ENCODE assay signal across 8 cellular contexts in the genomic region with DNA sequence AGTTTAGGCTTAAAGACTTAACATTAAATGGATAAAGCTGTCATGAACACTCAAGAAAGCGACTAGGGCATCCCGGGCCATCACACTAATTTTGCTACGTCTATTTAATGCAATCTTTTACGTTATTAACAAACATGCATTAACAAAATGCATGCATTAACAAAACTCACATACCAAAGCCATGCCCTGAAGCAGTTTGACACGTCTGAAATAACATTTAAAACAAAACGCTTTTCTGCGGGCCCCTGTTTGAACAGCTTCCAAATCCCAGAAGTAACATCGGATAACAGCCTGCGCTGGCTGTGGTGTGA. TPM values are rescaled to one million over a fixed set of nuclear protein-coding genes. Genes with fewer than 3 reads are reported as not detected.
DNase-seq lines count a peak whose midpoint lies in the region; ATAC-seq and TF ChIP-seq lines count a peak whose summit lies in the region.

No MANE protein-coding gene starts in this region.

- H3K27ac ChIP-seq in heart right ventricle (peak overlapping the region in 5 of 10 donors; percentile 8 to 83 (median 29)), mesenchymal stem cell (ENCODE audit: low read length, poor library complexity, severe bottlenecking) (no peak overlapping the region), upper lobe of right lung (no peak overlapping the region)

- no peak overlapping the region for H2AK5ac ChIP-seq in mesenchymal stem cell (ENCODE audit: low read length, severe bottlenecking)

- no peak overlapping the region for H3K4ac ChIP-seq in mesenchymal stem cell (ENCODE audit: low read depth in 1 of 2, low read length in 2 of 2)

- H3K36me3 Mint-ChIP-seq in brain: no peaks in the 10 kb centered on the region

- ATAC-seq in heart right ventricle (no peak), left cardiac atrium (no peak), upper lobe of right lung (no peak), HG03139 (IDR thresholded peaks at IDR 0.05; ENCODE audit: unreplicated experiment) (no peak)

- H2BK12ac ChIP-seq in mesenchymal stem cell (ENCODE audit: low read length in 2 of 2): no peak overlapping the region

- H3K36me3 ChIP-seq in heart right ventricle (no peaks in the 10 kb centered on the region), mesenchymal stem cell (ENCODE audit: control insufficient read depth in 1 of 2, insufficient read depth in 2 of 2, low read depth in 1 of 2, low read length in 2 of 2) (no peaks in the 10 kb centered on the region), upper lobe of right lung (no peaks in the 10 kb centered on the region)

- peak overlapping the region in 1 of 2 experiments; percentile 96 for H3K18ac ChIP-seq in mesenchymal stem cell (ENCODE audit: low read depth in 1 of 2, low read length in 2 of 2)

- H3K27me3 Mint-ChIP-seq in brain: peaks cover 11% of the 10 kb centered on the region

- no peak overlapping the region for H2BK5ac ChIP-seq in mesenchymal stem cell (ENCODE audit: low read depth, low read length, poor library complexity, severe bottlenecking)

- peak overlapping the region; percentile 99 for H3K4me2 ChIP-seq in mesenchymal stem cell (ENCODE audit: low read length, poor library complexity, severe bottlenecking)

- H3K4me1 ChIP-seq in heart right ventricle: peaks cover 0 to 32% (median 14%) of the 10 kb centered on the region in 9 donors
- H3K4me1 ChIP-seq in mesenchymal stem cell (ENCODE audit: control insufficient read depth, insufficient read depth, low read depth, low read length): peaks cover 3% of the 10 kb centered on the region
- no peaks in the 10 kb centered on the region for H3K4me1 ChIP-seq in upper lobe of right lung

- H3K4me3 ChIP-seq in heart right ventricle (peak overlapping the region in 9 of 10 donors; percentile 61 to 73 (median 65)), mesenchymal stem cell (ENCODE audit: insufficient read depth in 1 of 2, low read depth in 1 of 2, low read length in 2 of 2) (peak overlapping the region; percentile 77 to 84), upper lobe of right lung (peak overlapping the region; percentile 59)

- no peak overlapping the region for H3K14ac ChIP-seq in mesenchymal stem cell (ENCODE audit: low read length in 2 of 2)

- peak overlapping the region; percentile 87 to 97 (median 96) for H3K27ac Mint-ChIP-seq in brain

- H2AFZ ChIP-seq in mesenchymal stem cell (ENCODE audit: low read depth, low read length): no peak overlapping the region

- no peak overlapping the region for H2BK15ac ChIP-seq in mesenchymal stem cell (ENCODE audit: low read depth, poor library complexity, severe bottlenecking)

- TF ChIP-seq CTCF in heart right ventricle (IDR thresholded peaks at IDR 0.05) (no peak), brain (conservative IDR thresholded peaks at IDR 0.05) (no peak), upper lobe of right lung (IDR thresholded peaks at IDR 0.05) (no peak)

- H3K9ac ChIP-seq in mesenchymal stem cell (ENCODE audit: low read length): peak overlapping the region; percentile 89

- no peaks in the 10 kb centered on the region for H3K9me3 ChIP-seq in heart right ventricle
- no peaks in the 10 kb centered on the region for H3K9me3 ChIP-seq in mesenchymal stem cell (ENCODE audit: control insufficient read depth, low read length)
- H3K9me3 ChIP-seq in upper lobe of right lung: no peaks in the 10 kb centered on the region

- H2BK120ac ChIP-seq in mesenchymal stem cell (ENCODE audit: low read depth, low read length): no peak overlapping the region

- no peak overlapping the region for H4K8ac ChIP-seq in mesenchymal stem cell (ENCODE audit: low read length)

- peaks cover 17% of the 10 kb centered on the region for H3K79me1 ChIP-seq in mesenchymal stem cell (replicated peaks; ENCODE audit: low read length, poor library complexity, severe bottlenecking)

- peak overlapping the region; percentile 93 to 98 (median 96) for H3K4me3 Mint-ChIP-seq in brain

- intact Hi-C loops in heart right ventricle (cut with DNase I) (loop anchor here in 1 of 10 donors (10.0 kb wide), 1 partner anchor 69 kb away; no protein-coding TSS in a partner anchor), left cardiac atrium (cut with DNase I) (no loop called here), upper lobe of right lung (cut with DNase I) (no loop called here)

- peaks cover 62% of the 10 kb centered on the region for H3K4me1 Mint-ChIP-seq in brain

- peaks cover 0 to 17% (median 0%) of the 10 kb centered on the region in 7 donors for H3K27me3 ChIP-seq in heart right ventricle
- H3K27me3 ChIP-seq in mesenchymal stem cell (ENCODE audit: control insufficient read depth in 1 of 2, insufficient read depth in 1 of 2, low read length in 2 of 2): no peaks in the 10 kb centered on the region
- H3K27me3 ChIP-seq in upper lobe of right lung: peaks cover 17% of the 10 kb centered on the region

- peak overlapping the region in 1 of 2 experiments; percentile 54 for H3K23ac ChIP-seq in mesenchymal stem cell (ENCODE audit: low read length in 2 of 2)

- H4K91ac ChIP-seq in mesenchymal stem cell (ENCODE audit: low read length): no peak overlapping the region

- WGBS in heart right ventricle, 2 donors: 18 to 19% methylated on average over 9 of the region's 9 CpGs
- WGBS in mesenchymal stem cell: 1% methylated on average over 7 of the region's 9 CpGs

- DNase-seq in heart right ventricle: no peak
- DNase-seq in left cardiac atrium: no peak
- no peak for DNase-seq in mesenchymal stem cell
- no peak for DNase-seq in upper lobe of right lung
- DNase-seq in SK-N-DZ (ENCODE audit: low spot score): no peak
- DNase-seq in activated gamma-delta T cell treated with Interleukin-2 at 50 U/mL for 16 hours: no peak

- no peaks in the 10 kb centered on the region for H3K9me3 Mint-ChIP-seq in brain

RNA-seq across cellular contexts. Expression of a gene that starts 0.5 kb away (rescaled TPM):
- total RNA-seq in heart right ventricle: 10 to 100 TPM in 4 of 10 donors, 1 to 10 TPM in 6; 4.8 to 19.6 (median 9.5) TPM
- 1 to 10 TPM in 1 of 2 donors, under 1 TPM in 1; 0.61 to 2.4 TPM for polyA plus RNA-seq in heart right ventricle
- total RNA-seq in left cardiac atrium: 10 to 100 TPM in 1 of 2 donors, 1 to 10 TPM in 1; 7.9 to 12.0 TPM
- polyA plus RNA-seq in brain (ENCODE audit: insufficient read depth, low read depth, low replicate concordance): 3.4 TPM
- 8.3 TPM for polyA plus RNA-seq in mesenchymal stem cell (2013, experiment 1 of 2)
- polyA plus RNA-seq in mesenchymal stem cell (2013, experiment 2 of 2): 9.6 TPM
- 3.5 TPM for total RNA-seq in upper lobe of right lung
- polyA plus RNA-seq in SK-N-DZ (2014; cell fraction: cytosol; rRNA removed): 6.1 TPM in 2 replicates
- polyA plus RNA-seq in SK-N-DZ (2014; cell fraction: nucleus; rRNA removed): 10.8 and 29.8 TPM in 2 replicates
